Comparison of ENCODE assay signal across 8 cellular contexts in the genomic region with DNA sequence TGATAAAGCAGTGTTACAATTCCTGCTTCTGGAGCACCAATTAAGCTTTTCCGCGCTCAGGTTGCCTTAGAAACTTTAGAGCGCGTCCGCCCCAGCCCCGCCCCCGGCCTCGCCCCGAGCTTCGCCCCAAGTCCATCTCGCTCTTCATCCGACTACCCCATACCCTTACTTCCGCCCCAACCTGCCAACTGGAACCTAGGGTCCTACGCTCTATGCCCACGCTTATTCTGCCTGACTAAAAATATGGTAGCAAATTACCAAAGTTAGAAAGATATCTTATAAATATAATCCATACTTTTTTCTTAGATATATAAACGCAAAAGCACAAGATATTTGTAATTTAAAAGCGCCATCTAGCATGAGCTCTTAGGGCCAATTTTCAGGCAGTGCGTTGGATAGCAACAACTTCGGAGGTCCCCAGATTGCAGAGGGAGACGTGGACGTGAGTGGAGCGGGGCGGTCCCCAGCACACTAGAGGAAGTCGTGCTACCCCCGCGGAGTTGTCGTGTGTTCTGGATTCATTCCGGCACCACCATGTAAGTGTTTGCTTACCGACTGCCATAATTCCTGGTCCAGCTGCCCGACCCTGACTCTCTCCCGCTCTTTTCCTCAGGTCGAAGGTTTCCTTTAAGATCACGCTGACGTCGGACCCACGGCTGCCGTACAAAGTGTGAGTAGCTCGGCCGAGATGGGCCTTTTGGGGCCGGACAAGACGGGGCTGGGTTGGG. TPM values are rescaled to one million over a fixed set of nuclear protein-coding genes. Genes with fewer than 3 reads are reported as not detected.
A peak's percentile ranks its signal among the peaks of the same experiment; 100 is the strongest.
DNase-seq lines count a peak whose midpoint lies in the region; ATAC-seq, FAIRE-seq and TF ChIP-seq lines count a peak whose summit lies in the region.

Gene UFM1, plus strand, starts transcription at position 466 of the 728 bp plus-strand sequence. Its CDS starts 69 bp downstream, at position 535.

- H3K27me3 Mint-ChIP-seq in endothelial cell (ENCODE audit: unreplicated experiment) (peaks cover 2% of the 10 kb centered on the region), mesothelial cell of epicardium (ENCODE audit: low read depth) (no peaks in the 10 kb centered on the region)

- peak within 1 kb of the TSS; percentile 99 for H3K4me3 ChIP-seq in OCI-LY7 (ENCODE audit: low read depth, low read length, poor library complexity, severe bottlenecking)

- ATAC-seq in GM21526 (IDR thresholded peaks at IDR 0.05; ENCODE audit: low FRiP score, unreplicated experiment) = peak; percentile 94

- H3K27ac Mint-ChIP-seq in endothelial cell (ENCODE audit: unreplicated experiment) = peak within 1 kb of the TSS; percentile 97
- H3K27ac Mint-ChIP-seq in mesothelial cell of epicardium = peak within 1 kb of the TSS; percentile 99

- peak; percentile 41 for DNase-seq in D721Med (ENCODE audit: insufficient read length, low spot score)
- DNase-seq in HuH-7.5 (ENCODE audit: low spot score) = peak; percentile 56
- DNase-seq in OCI-LY7 (ENCODE audit: low spot score) = peak; percentile 94
- peak; percentile 77 for DNase-seq in activated T-cell treated with anti-CD3 and anti-CD28 coated beads for 1 hour (ENCODE audit: low read depth)
- DNase-seq in endothelial cell (ENCODE audit: low spot score) = peak; percentile 80
- peak; percentile 77 to 83 for DNase-seq in mesothelial cell of epicardium (ENCODE audit: low spot score in 2 of 2, unreplicated experiment in 2 of 2)
- DNase-seq in stimulated activated CD8-positive, alpha-beta memory T cell treated with anti-CD3 and anti-CD28 coated beads, Interleukin-15, amount 100 ng/mL, for 48 hours (ENCODE audit: low read depth in 2 of 2) = peak; percentile 76 to 79

- no TSS peak for BruUV-seq in OCI-LY7 (replicated peaks; lab: Mats Ljungman, UMichigan)

- peak; percentile 71 for FAIRE-seq in D721Med (lab: Jason Lieb, UNC)

- peak within 1 kb of the TSS; percentile 99 for H2AFZ ChIP-seq in OCI-LY7 (ENCODE audit: low read length)

- H4K20me1 ChIP-seq in OCI-LY7 (ENCODE audit: insufficient read depth, low read length) = no peaks in the 10 kb centered on the region

- intact Hi-C loops in OCI-LY7 (cut with micrococcal nuclease; ENCODE audit: unreplicated experiment) = loop anchor here (1.0 to 10.0 kb wide), 3 partner anchors 182 to 685 kb away; partner anchors contain the start of genes NHLRC3 and PROSER1

- no peaks in the 10 kb centered on the region for H3K9me3 ChIP-seq in OCI-LY7 (ENCODE audit: low read length)

- POLR2A ChIA-PET in OCI-LY7 (lab: Charles Lee) = interaction anchor here (0.6 to 1.9 kb wide), 9 partner anchors 9 to 990 kb away, joined by 3 to 8 read pairs (median 5); no protein-coding TSS in a partner anchor

- CTCF ChIA-PET in OCI-LY7 (lab: Charles Lee; ENCODE audit: unreplicated experiment) = no interaction called here

- peaks cover 20% of the 10 kb centered on the region for H3K4me1 ChIP-seq in OCI-LY7 (ENCODE audit: insufficient read depth, low read length, poor library complexity, severe bottlenecking)

- H3K36me3 Mint-ChIP-seq in endothelial cell (ENCODE audit: low read depth, unreplicated experiment) (peaks cover 9% of the 10 kb centered on the region), mesothelial cell of epicardium (peaks cover 8% of the 10 kb centered on the region)

- H3K4me1 Mint-ChIP-seq in endothelial cell (ENCODE audit: unreplicated experiment) (peaks cover 24% of the 10 kb centered on the region), mesothelial cell of epicardium (peaks cover 37% of the 10 kb centered on the region)

- H3K4me2 ChIP-seq in OCI-LY7 (ENCODE audit: low read length) = peak within 1 kb of the TSS; percentile 86

- H3K9me2 ChIP-seq in OCI-LY7 (ENCODE audit: insufficient read depth, low read length) = no peaks in the 10 kb centered on the region

- peak within 1 kb of the TSS; percentile 56 for H3K27ac ChIP-seq in OCI-LY7 (ENCODE audit: low read depth, low read length, poor library complexity, severe bottlenecking)

- H3K4me3 Mint-ChIP-seq in endothelial cell (ENCODE audit: unreplicated experiment) = peak within 1 kb of the TSS; percentile 100
- peak within 1 kb of the TSS; percentile 99 for H3K4me3 Mint-ChIP-seq in mesothelial cell of epicardium

- peaks cover 36% of the 10 kb centered on the region for H3K36me3 ChIP-seq in OCI-LY7 (ENCODE audit: insufficient read depth, low read length)

- TF ChIP-seq CTCF in D721Med (IDR thresholded peaks at IDR 0.05; ENCODE audit: insufficient read depth, missing control alignments) (no peak), OCI-LY7 (conservative IDR thresholded peaks at IDR 0.05; ENCODE audit: low read length) (no peak), endothelial cell (IDR thresholded peaks at IDR 0.05; ENCODE audit: unreplicated experiment) (no peak), mesothelial cell of epicardium (IDR thresholded peaks at IDR 0.05; ENCODE audit: unreplicated experiment) (no peak)

- H3K9me3 Mint-ChIP-seq in endothelial cell (ENCODE audit: unreplicated experiment) = no peaks in the 10 kb centered on the region
- H3K9me3 Mint-ChIP-seq in mesothelial cell of epicardium = no peaks in the 10 kb centered on the region

- H3K79me2 ChIP-seq in OCI-LY7 (ENCODE audit: insufficient read depth, low read depth, low read length) = peaks cover 38% of the 10 kb centered on the region

RNA-seq across cellular contexts. Expression of gene UFM1, which starts in this region (rescaled TPM):
- total RNA-seq in OCI-LY7 (2014; rRNA removed; shearing (Covaris generic)) = 33.3 and 34.4 TPM in 2 replicates
- 46.9 and 47.1 TPM in 2 replicates for total RNA-seq in OCI-LY7 (2022)
- 44.4 TPM for total RNA-seq in endothelial cell (ENCODE audit: unreplicated experiment)
- total RNA-seq in mesothelial cell of epicardium = 58.4 to 59.7 TPM (median 59.0 TPM) in 3 replicates

Comparison
In these comparisons a context has a peak if more than half of its experiments do, and no peak if none do; other contexts are left out.
1. Peak in every context shown above with its lines: DNase-seq, ATAC-seq, H3K4me3 ChIP-seq and H3K27ac ChIP-seq.
2. DNase-seq: peak in every context shown above with its lines; median percentile 94 in OCI-LY7; 80 in endothelial cell; 80 in mesothelial cell of epicardium; 78 in stimulated activated CD8-positive, alpha-beta memory T cell treated with anti-CD3 and anti-CD28 coated beads, Interleukin-15, amount 100 ng/mL, for 48 hours; 77 in activated T-cell treated with anti-CD3 and anti-CD28 coated beads for 1 hour; 56 in HuH-7.5; 41 in D721Med.